ENCODE assay signal across 2 cellular contexts in the genomic region with DNA sequence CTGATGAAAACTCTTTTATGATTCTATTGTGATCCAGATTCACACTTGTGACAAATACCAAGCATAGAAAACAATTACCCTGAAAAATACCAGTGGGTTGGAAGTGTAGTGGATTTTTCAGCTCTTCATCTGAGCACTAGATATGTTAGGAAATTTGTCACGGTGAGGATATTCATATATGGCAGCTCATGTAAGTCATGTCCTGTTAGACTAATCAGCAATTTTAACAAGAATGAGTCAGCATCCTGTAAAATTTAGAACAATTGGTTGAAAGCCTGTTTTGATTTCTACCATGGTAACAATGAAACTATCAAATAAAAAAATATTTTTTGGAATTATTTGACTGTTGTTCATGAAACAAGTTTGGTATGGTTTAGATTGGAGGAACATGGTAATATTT.
A peak's percentile ranks its signal among the peaks of the same experiment; 100 is the strongest.
TF ChIP-seq lines count a peak whose summit lies in the region.

No MANE protein-coding gene starts in this region.

TF ChIP-seq in IMR-90, 13 proteins besides CTCF, POLR2A, EP300 and RAD21:
- TF ChIP-seq, protein P1, sequence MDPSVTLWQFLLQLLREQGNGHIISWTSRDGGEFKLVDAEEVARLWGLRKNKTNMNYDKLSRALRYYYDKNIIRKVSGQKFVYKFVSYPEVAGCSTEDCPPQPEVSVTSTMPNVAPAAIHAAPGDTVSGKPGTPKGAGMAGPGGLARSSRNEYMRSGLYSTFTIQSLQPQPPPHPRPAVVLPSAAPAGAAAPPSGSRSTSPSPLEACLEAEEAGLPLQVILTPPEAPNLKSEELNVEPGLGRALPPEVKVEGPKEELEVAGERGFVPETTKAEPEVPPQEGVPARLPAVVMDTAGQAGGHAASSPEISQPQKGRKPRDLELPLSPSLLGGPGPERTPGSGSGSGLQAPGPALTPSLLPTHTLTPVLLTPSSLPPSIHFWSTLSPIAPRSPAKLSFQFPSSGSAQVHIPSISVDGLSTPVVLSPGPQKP (IDR thresholded peaks at IDR 0.05; ENCODE audit: borderline replicate concordance, low read depth, low read length) = no peak
- TF ChIP-seq SMC3 (IDR thresholded peaks at IDR 0.05; ENCODE audit: low read depth, low read length) (no peak), CEBPB (IDR thresholded peaks at IDR 0.05; ENCODE audit: low read depth, low read length) (no peak), NFE2L2 (IDR thresholded peaks at IDR 0.05; ENCODE audit: low read depth, low read length) (peak; percentile 61), RFX5 (IDR thresholded peaks at IDR 0.05; ENCODE audit: low read depth, low read length) (no peak), MAZ (IDR thresholded peaks at IDR 0.05; ENCODE audit: borderline replicate concordance, low read depth, low read length) (no peak), MAFK (IDR thresholded peaks at IDR 0.05; ENCODE audit: low read depth, low read length) (peak; percentile 86), USF2 (IDR thresholded peaks at IDR 0.05; ENCODE audit: low read depth, low read length) (no peak), BHLHE40 (IDR thresholded peaks at IDR 0.05; ENCODE audit: low read depth, low read length) (no peak), CHD1 (IDR thresholded peaks at IDR 0.05; ENCODE audit: low read depth, low read length) (no peak), RCOR1 (IDR thresholded peaks at IDR 0.05; ENCODE audit: insufficient replicate concordance, low read length) (no peak), MXI1 (IDR thresholded peaks at IDR 0.05; ENCODE audit: borderline replicate concordance, low read depth, low read length) (no peak), FOS (IDR thresholded peaks at IDR 0.05; ENCODE audit: low read depth, low read length) (no peak)
TF ChIP-seq in IMR-90: peak in this region for 2.

TF ChIP-seq in HepG2, 621 proteins besides CTCF, POLR2A, EP300 and RAD21 (continued from another document):
- TF ChIP-seq, protein P2, sequence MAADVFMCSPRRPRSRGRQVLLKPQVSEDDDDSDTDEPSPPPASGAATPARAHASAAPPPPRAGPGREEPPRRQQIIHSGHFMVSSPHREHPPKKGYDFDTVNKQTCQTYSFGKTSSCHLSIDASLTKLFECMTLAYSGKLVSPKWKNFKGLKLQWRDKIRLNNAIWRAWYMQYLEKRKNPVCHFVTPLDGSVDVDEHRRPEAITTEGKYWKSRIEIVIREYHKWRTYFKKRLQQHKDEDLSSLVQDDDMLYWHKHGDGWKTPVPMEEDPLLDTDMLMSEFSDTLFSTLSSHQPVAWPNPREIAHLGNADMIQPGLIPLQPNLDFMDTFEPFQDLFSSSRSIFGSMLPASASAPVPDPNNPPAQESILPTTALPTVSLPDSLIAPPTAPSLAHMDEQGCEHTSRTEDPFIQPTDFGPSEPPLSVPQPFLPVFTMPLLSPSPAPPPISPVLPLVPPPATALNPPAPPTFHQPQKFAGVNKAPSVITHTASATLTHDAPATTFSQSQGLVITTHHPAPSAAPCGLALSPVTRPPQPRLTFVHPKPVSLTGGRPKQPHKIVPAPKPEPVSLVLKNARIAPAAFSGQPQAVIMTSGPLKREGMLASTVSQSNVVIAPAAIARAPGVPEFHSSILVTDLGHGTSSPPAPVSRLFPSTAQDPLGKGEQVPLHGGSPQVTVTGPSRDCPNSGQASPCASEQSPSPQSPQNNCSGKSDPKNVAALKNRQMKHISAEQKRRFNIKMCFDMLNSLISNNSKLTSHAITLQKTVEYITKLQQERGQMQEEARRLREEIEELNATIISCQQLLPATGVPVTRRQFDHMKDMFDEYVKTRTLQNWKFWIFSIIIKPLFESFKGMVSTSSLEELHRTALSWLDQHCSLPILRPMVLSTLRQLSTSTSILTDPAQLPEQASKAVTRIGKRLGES (CRISPR knock-in tag; IDR thresholded peaks at IDR 0.05; ENCODE audit: borderline replicate concordance) = no peak
- peak; percentile 16; the same call in 1 of the 2 replicates for TF ChIP-seq MAFF (IDR thresholded peaks at IDR 0.05; ENCODE audit: low read depth, low read length)
